Comparison of ENCODE assay signal across 1 cellular context in the genomic region with DNA sequence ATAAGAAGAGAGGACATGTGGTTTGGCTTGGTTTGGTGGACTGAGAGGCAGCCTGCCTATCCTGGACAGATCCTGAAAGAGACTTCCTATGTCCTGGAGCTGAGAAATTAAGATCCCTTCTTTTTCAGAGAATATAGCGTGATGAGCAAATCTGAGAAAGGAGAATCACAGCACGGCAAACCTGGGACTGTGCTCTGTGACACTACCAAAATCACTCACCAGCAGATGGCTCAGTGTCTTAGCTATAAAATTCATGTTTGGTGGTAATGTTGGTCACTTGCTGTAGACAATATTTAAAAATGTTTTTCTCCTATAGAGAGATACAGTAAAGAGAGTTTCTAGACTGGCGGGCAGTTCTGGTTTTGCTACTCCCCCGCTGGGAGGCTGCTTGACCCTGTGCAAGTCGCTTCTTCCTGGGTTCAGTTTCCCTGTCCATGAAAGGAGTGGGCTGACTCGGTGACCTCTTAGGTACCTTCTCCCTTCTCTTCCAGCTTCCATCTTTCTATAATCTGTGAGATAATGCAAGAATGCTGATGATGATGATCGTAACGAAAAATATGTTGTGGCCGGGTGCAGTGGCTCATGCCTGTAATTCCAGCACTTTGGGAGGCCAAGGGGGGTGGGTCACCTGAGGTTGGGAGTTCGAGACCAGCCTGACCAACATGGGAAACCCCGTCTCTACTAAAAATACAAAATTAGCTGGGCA.
TF ChIP-seq lines count a peak whose summit lies in the region.

No MANE protein-coding gene starts in this region.

TF ChIP-seq in SK-N-SH, 30 proteins besides CTCF, POLR2A, EP300 and RAD21:
- TF ChIP-seq, protein P1, sequence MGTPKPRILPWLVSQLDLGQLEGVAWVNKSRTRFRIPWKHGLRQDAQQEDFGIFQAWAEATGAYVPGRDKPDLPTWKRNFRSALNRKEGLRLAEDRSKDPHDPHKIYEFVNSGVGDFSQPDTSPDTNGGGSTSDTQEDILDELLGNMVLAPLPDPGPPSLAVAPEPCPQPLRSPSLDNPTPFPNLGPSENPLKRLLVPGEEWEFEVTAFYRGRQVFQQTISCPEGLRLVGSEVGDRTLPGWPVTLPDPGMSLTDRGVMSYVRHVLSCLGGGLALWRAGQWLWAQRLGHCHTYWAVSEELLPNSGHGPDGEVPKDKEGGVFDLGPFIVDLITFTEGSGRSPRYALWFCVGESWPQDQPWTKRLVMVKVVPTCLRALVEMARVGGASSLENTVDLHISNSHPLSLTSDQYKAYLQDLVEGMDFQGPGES (IDR thresholded peaks at IDR 0.05; ENCODE audit: low read depth, low read length) = no peak
- TF ChIP-seq TCF12 (IDR thresholded peaks at IDR 0.05) = no peak
- 0 out of 2 replicates have a peak, but pooled peaks have one; percentile 3 for TF ChIP-seq SMC3 (IDR thresholded peaks at IDR 0.05; ENCODE audit: low read depth, low read length)
- no peak for TF ChIP-seq CHD2 (IDR thresholded peaks at IDR 0.05; ENCODE audit: low read length, partially characterized antibody)
